Comparison of ENCODE assay signal across 8 cellular contexts in the genomic region with DNA sequence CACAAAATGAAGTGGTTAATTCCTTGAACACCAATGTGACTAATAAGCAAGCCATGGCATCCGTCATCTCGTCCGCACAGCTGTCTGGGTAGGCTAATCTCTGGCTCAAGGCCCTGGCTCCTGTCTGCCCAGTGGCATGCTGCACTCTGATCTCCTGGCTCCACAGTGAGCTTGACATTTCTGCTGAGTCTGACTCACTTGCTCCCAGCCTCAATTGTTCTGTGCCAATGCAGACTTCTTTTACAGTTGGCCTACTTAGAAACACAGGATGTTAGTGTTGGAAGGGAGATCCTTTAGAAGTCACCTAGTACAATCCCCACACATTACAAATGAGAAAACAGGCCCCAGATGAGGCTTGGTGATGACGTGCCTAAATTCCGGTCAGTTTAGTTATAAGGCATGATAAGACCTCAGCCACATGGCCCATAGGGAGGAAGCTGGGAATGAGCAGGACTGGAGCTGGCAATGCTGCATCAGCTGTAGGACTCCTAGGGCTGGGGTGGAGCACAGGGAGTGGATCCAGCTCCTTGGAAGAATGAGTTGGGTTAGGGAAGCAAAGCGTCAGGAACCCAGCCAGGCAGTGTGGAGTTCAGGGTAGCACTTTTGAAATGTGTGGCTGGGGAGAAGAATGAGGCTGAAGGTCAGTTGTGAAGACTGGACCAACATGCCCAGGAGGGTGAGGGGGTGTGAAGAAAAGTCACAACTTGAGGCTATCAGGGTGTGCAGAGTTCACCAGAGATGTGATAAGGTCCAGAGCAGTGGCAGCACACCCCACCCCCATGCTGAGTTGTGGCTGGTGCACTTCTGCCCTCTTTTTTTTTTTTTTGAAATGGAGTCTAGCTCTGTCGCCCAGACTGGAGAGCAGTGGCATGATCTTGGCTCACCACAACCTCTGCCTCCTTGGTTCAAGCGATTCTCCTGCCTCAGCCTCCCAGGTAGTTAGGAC.
DNase-seq lines count a peak whose midpoint lies in the region; ATAC-seq, FAIRE-seq and TF ChIP-seq lines count a peak whose summit lies in the region.
"Had no signal": no experiment of that assay in that cellular context is flagged by ENCODE, and none has a peak within 500 bp of the region (broad histone marks: within the 10 kb centered on the region; RNA-seq: fewer than 3 reads in every experiment).

No MANE protein-coding gene starts in this region.

- POLR2A ChIA-PET in HepG2 (lab: Yijun Ruan, JAX) = no interaction called here

- in situ Hi-C loops in HepG2 (cut with HindIII; ENCODE audit: extremely low pct_ligation_motif_present, low pct_unique_long_range_greater_than_20kb) (no loop called here), KBM-7 (cut with MboI; ENCODE audit: low pct_unique_long_range_greater_than_20kb, low sequenced_read_pairs) (no loop called here)

- H3F3A ChIP-seq in Loucy (ENCODE audit: low read depth) = no peaks in the 10 kb centered on the region

- peak overlapping the region; percentile 46; the same call in 1 of the 2 replicates for H2AFZ ChIP-seq in Loucy (ENCODE audit: low read length)
- H2AFZ ChIP-seq in HepG2 (ENCODE audit: low read length) = no peak overlapping the region

- TF ChIP-seq EP300 in HepG2 (IDR thresholded peaks at IDR 0.05; ENCODE audit: low read depth in 2 of 2, low read length in 2 of 2) = no peak
- no peak for TF ChIP-seq EP300 in HepG2 (CRISPR knock-in tag; IDR thresholded peaks at IDR 0.05; ENCODE audit: borderline replicate concordance)
- peak in 1 of 2 donors; percentile 86 for TF ChIP-seq EP300 in tibial nerve (IDR thresholded peaks at IDR 0.05)

- peaks cover 24% of the 10 kb centered on the region for H3K4me1 Mint-ChIP-seq in T-helper 2 cell treated with Interferon-gamma antibody and Interleukin-4, amounts not matched to agents 5 μg/mL and 100 μg/mL, for 36 hours (ENCODE audit: low read depth)

- H3K4me3 ChIP-seq in Loucy (ENCODE audit: low read length, poor library complexity, severe bottlenecking) (no peak overlapping the region), choroid plexus epithelial cell (ENCODE audit: low read depth, low read length) (no peak overlapping the region), HepG2 (replicated peaks in 1 of 3; ENCODE audit: insufficient read depth in 1 of 3, low read depth in 2 of 3, low read length in 3 of 3) (no peak overlapping the region), tibial nerve (no peak overlapping the region)

- H4K20me1 ChIP-seq in Loucy (ENCODE audit: insufficient read depth, low read length, poor library complexity, severe bottlenecking) = no peaks in the 10 kb centered on the region
- no peaks in the 10 kb centered on the region for H4K20me1 ChIP-seq in HepG2 (ENCODE audit: insufficient read depth, low read length)

- FAIRE-seq in HepG2 (lab: Jason Lieb, UNC) = peak; percentile 15
- FAIRE-seq: colon had no signal

- H3K4me1 ChIP-seq in Loucy (ENCODE audit: insufficient read depth, low read length, poor library complexity, severe bottlenecking) (peaks cover 41% of the 10 kb centered on the region), HepG2 (ENCODE audit: insufficient read depth, low read length) (peaks cover 40% of the 10 kb centered on the region), tibial nerve (peaks cover 0 to 34% (median 18%) of the 10 kb centered on the region in 4 donors)

- H3K9me2 ChIP-seq in Loucy (replicated peaks; ENCODE audit: low read depth, low read length) = no peaks in the 10 kb centered on the region

- H3K36me3 ChIP-seq in Loucy (ENCODE audit: insufficient read depth, low read length) (no peaks in the 10 kb centered on the region), HepG2 (replicated peaks in 1 of 2; ENCODE audit: control insufficient read depth in 1 of 2, insufficient read depth in 2 of 2, low read length in 2 of 2) (no peaks in the 10 kb centered on the region), tibial nerve (no peaks in the 10 kb centered on the region)

- WGBS in HepG2 (ENCODE audit: low lambda C conversion rate) = 13% methylated on average over 5 of the region's 8 CpGs
- WGBS in tibial nerve, 2 donors = 32 to 37% methylated on average over 8 of the region's 8 CpGs

- H3K79me2 ChIP-seq in Loucy (ENCODE audit: insufficient read depth, low read length) (no peaks in the 10 kb centered on the region), HepG2 (ENCODE audit: insufficient read depth, low read length) (no peaks in the 10 kb centered on the region)

- peak; percentile 91 for ATAC-seq in HepG2

- no peak overlapping the region for H3K27ac Mint-ChIP-seq in T-helper 2 cell treated with Interferon-gamma antibody and Interleukin-4, amounts not matched to agents 5 μg/mL and 100 μg/mL, for 36 hours

- no peaks in the 10 kb centered on the region for H3K27me3 ChIP-seq in Loucy (ENCODE audit: insufficient read depth, low read length, poor library complexity, severe bottlenecking)
- H3K27me3 ChIP-seq in HepG2 (ENCODE audit: control insufficient read depth in 1 of 2, insufficient read depth in 2 of 2, low read length in 2 of 2) = no peaks in the 10 kb centered on the region; a peak in 1 of 5 replicates
- no peaks in the 10 kb centered on the region for H3K27me3 ChIP-seq in tibial nerve

- no peaks in the 10 kb centered on the region for H3K27me3 Mint-ChIP-seq in T-helper 2 cell treated with Interferon-gamma antibody and Interleukin-4, amounts not matched to agents 5 μg/mL and 100 μg/mL, for 36 hours (ENCODE audit: low read depth)

- H3K4me2 ChIP-seq in Loucy (ENCODE audit: low read depth, low read length, poor library complexity, severe bottlenecking) = no peak overlapping the region
- peak overlapping the region; percentile 42 for H3K4me2 ChIP-seq in HepG2 (ENCODE audit: low read depth, low read length)

- CTCF ChIA-PET in HepG2 (lab: Yijun Ruan, JAX; ENCODE audit: low intra/inter-chr PET ratio, low total read pairs) = no interaction called here

- no peak overlapping the region for H3K27ac ChIP-seq in HepG2 (ENCODE audit: extremely low read length, insufficient read depth, low read length)
- peak overlapping the region in 2 of 4 donors; percentile 75 to 90 for H3K27ac ChIP-seq in tibial nerve

- TF ChIP-seq CTCF in Loucy (conservative IDR thresholded peaks at IDR 0.05; ENCODE audit: low read length) (no peak), choroid plexus epithelial cell (conservative IDR thresholded peaks at IDR 0.05; ENCODE audit: low read depth, low read length) (no peak), HepG2 (CRISPR knock-in tag; IDR thresholded peaks at IDR 0.05) (no peak), tibial nerve (IDR thresholded peaks at IDR 0.05) (no peak)

- no peak for TF ChIP-seq POLR2A in HepG2 (IDR thresholded peaks at IDR 0.05; ENCODE audit: insufficient read depth in 1 of 2, low read depth in 2 of 2, low read length in 2 of 2)
- TF ChIP-seq POLR2A in tibial nerve (IDR thresholded peaks at IDR 0.05) = no peak

- no peak for TF ChIP-seq RAD21 in HepG2 (CRISPR knock-in tag; IDR thresholded peaks at IDR 0.05)

- DNase-seq in choroid plexus epithelial cell (ENCODE audit: low read depth) (peak; percentile 96), HepG2 (ENCODE audit: low spot score) (peak; percentile 61), tibial nerve (ENCODE audit: low spot score in 2 of 2) (peak; percentile 27 to 64), NOMO-1 treated with dmso at 0.1 percent for 144 hours (lab: John Stamatoyannopoulos, UW; ENCODE audit: unreplicated experiment) (no peak), KBM-7 (no peak)
- no peak for DNase-seq in T-helper 2 cell treated with Interferon-gamma antibody and Interleukin-4, amounts not matched to agents 5 μg/mL and 100 μg/mL, for 36 hours (ENCODE audit: low spot score)

- H3K9ac ChIP-seq in Loucy (ENCODE audit: low read depth, low read length, poor library complexity, severe bottlenecking) (no peak overlapping the region), HepG2 (ENCODE audit: insufficient read depth, low read depth, low read length) (no peak overlapping the region)

- no peak overlapping the region for H3K4me3 Mint-ChIP-seq in T-helper 2 cell treated with Interferon-gamma antibody and Interleukin-4, amounts not matched to agents 5 μg/mL and 100 μg/mL, for 36 hours

- intact Hi-C loops in HepG2 (cut with micrococcal nuclease; ENCODE audit: unreplicated experiment) = no loop called here

- peaks cover 9% of the 10 kb centered on the region for H3K9me3 Mint-ChIP-seq in T-helper 2 cell treated with Interferon-gamma antibody and Interleukin-4, amounts not matched to agents 5 μg/mL and 100 μg/mL, for 36 hours

- BruUV-seq in HepG2 (replicated peaks; lab: Mats Ljungman, UMichigan) = no TSS peak

- peaks cover 3% of the 10 kb centered on the region for H3K36me3 Mint-ChIP-seq in T-helper 2 cell treated with Interferon-gamma antibody and Interleukin-4, amounts not matched to agents 5 μg/mL and 100 μg/mL, for 36 hours (ENCODE audit: low read depth)

- H3K9me3 ChIP-seq in Loucy (ENCODE audit: insufficient read depth, low read depth, low read length) (no peaks in the 10 kb centered on the region), HepG2 (ENCODE audit: low read length) (no peaks in the 10 kb centered on the region), tibial nerve (no peaks in the 10 kb centered on the region)

TF ChIP-seq in HepG2, 621 proteins besides CTCF, POLR2A, EP300 and RAD21 (continues in another document):
- TF ChIP-seq ZNF644 (CRISPR knock-in tag; IDR thresholded peaks at IDR 0.05; ENCODE audit: low read depth) = no peak

Comparison
In these comparisons a context has a peak if more than half of its experiments do, and no peak if none do; other contexts are left out.
1. DNase-seq: peak in choroid plexus epithelial cell (single experiment), HepG2 (single experiment) and tibial nerve (2 of 2); none in T-helper 2 cell treated with Interferon-gamma antibody and Interleukin-4, amounts not matched to agents 5 μg/mL and 100 μg/mL, for 36 hours (single experiment), NOMO-1 treated with dmso at 0.1 percent for 144 hours (single experiment) and KBM-7 (single experiment).